ENCODE assay signal across 1 cellular context in the genomic region with DNA sequence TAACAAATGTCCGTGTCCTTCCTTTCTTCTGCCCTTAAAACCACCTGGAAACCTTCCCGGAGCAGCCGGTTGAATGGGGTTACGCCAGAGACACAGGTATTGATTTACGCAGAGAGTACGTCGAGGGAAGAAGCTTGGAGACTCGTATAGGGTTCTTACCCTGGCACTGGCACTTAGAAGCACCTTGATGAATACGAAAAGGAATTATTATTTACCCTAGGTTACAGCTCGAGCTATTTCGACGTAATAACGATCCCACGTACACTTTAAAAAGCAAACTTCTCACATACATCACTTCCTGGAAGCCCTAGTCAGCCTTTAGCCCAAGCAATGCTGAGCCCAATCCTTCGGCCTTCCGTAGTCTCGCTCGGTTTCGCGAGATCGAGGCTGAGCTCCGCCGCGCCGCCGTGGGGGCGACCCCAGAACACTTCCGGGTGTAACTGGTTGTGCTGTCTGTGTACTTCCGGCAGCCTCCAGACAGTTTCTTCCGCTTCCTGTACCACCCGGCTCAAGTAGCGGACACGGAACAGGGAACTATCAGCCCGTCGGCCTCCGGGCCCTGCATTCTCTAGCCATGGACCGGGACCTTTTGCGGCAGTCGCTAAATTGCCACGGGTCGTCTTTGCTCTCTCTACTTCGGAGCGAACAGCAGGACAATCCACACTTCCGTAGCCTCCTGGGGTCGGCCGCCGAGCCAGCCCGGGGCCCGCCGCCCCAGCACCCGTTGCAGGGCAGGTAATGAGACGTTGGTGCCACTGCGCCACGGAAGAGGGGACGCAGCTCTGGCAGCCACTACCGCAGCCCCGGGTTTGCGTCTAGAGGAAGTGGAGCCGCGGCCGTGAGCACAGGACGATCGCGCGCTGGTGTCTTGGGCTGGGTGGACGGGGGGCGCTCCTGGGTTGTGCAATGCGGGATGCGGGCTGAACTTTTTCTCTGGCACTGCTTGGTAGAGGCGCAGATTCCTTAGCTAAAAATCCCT.
TF ChIP-seq lines count a peak whose summit lies in the region.

A gene with protein sequence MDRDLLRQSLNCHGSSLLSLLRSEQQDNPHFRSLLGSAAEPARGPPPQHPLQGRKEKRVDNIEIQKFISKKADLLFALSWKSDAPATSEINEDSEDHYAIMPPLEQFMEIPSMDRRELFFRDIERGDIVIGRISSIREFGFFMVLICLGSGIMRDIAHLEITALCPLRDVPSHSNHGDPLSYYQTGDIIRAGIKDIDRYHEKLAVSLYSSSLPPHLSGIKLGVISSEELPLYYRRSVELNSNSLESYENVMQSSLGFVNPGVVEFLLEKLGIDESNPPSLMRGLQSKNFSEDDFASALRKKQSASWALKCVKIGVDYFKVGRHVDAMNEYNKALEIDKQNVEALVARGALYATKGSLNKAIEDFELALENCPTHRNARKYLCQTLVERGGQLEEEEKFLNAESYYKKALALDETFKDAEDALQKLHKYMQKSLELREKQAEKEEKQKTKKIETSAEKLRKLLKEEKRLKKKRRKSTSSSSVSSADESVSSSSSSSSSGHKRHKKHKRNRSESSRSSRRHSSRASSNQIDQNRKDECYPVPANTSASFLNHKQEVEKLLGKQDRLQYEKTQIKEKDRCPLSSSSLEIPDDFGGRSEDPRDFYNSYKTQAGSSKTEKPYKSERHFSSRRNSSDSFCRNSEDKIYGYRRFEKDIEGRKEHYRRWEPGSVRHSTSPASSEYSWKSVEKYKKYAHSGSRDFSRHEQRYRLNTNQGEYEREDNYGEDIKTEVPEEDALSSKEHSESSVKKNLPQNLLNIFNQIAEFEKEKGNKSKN (plus strand): TSS at position 476 of the 979 bp plus-strand sequence. CDS start 99 bp downstream, at position 575.

TF ChIP-seq in HepG2, 621 proteins besides CTCF, POLR2A, EP300 and RAD21 (continued from another document and continues in another):
- TF ChIP-seq, protein P1, sequence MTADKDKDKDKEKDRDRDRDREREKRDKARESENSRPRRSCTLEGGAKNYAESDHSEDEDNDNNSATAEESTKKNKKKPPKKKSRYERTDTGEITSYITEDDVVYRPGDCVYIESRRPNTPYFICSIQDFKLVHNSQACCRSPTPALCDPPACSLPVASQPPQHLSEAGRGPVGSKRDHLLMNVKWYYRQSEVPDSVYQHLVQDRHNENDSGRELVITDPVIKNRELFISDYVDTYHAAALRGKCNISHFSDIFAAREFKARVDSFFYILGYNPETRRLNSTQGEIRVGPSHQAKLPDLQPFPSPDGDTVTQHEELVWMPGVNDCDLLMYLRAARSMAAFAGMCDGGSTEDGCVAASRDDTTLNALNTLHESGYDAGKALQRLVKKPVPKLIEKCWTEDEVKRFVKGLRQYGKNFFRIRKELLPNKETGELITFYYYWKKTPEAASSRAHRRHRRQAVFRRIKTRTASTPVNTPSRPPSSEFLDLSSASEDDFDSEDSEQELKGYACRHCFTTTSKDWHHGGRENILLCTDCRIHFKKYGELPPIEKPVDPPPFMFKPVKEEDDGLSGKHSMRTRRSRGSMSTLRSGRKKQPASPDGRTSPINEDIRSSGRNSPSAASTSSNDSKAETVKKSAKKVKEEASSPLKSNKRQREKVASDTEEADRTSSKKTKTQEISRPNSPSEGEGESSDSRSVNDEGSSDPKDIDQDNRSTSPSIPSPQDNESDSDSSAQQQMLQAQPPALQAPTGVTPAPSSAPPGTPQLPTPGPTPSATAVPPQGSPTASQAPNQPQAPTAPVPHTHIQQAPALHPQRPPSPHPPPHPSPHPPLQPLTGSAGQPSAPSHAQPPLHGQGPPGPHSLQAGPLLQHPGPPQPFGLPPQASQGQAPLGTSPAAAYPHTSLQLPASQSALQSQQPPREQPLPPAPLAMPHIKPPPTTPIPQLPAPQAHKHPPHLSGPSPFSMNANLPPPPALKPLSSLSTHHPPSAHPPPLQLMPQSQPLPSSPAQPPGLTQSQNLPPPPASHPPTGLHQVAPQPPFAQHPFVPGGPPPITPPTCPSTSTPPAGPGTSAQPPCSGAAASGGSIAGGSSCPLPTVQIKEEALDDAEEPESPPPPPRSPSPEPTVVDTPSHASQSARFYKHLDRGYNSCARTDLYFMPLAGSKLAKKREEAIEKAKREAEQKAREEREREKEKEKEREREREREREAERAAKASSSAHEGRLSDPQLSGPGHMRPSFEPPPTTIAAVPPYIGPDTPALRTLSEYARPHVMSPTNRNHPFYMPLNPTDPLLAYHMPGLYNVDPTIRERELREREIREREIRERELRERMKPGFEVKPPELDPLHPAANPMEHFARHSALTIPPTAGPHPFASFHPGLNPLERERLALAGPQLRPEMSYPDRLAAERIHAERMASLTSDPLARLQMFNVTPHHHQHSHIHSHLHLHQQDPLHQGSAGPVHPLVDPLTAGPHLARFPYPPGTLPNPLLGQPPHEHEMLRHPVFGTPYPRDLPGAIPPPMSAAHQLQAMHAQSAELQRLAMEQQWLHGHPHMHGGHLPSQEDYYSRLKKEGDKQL (CRISPR knock-in tag; IDR thresholded peaks at IDR 0.05; ENCODE audit: low read depth) = no peak
- TF ChIP-seq, protein P2, sequence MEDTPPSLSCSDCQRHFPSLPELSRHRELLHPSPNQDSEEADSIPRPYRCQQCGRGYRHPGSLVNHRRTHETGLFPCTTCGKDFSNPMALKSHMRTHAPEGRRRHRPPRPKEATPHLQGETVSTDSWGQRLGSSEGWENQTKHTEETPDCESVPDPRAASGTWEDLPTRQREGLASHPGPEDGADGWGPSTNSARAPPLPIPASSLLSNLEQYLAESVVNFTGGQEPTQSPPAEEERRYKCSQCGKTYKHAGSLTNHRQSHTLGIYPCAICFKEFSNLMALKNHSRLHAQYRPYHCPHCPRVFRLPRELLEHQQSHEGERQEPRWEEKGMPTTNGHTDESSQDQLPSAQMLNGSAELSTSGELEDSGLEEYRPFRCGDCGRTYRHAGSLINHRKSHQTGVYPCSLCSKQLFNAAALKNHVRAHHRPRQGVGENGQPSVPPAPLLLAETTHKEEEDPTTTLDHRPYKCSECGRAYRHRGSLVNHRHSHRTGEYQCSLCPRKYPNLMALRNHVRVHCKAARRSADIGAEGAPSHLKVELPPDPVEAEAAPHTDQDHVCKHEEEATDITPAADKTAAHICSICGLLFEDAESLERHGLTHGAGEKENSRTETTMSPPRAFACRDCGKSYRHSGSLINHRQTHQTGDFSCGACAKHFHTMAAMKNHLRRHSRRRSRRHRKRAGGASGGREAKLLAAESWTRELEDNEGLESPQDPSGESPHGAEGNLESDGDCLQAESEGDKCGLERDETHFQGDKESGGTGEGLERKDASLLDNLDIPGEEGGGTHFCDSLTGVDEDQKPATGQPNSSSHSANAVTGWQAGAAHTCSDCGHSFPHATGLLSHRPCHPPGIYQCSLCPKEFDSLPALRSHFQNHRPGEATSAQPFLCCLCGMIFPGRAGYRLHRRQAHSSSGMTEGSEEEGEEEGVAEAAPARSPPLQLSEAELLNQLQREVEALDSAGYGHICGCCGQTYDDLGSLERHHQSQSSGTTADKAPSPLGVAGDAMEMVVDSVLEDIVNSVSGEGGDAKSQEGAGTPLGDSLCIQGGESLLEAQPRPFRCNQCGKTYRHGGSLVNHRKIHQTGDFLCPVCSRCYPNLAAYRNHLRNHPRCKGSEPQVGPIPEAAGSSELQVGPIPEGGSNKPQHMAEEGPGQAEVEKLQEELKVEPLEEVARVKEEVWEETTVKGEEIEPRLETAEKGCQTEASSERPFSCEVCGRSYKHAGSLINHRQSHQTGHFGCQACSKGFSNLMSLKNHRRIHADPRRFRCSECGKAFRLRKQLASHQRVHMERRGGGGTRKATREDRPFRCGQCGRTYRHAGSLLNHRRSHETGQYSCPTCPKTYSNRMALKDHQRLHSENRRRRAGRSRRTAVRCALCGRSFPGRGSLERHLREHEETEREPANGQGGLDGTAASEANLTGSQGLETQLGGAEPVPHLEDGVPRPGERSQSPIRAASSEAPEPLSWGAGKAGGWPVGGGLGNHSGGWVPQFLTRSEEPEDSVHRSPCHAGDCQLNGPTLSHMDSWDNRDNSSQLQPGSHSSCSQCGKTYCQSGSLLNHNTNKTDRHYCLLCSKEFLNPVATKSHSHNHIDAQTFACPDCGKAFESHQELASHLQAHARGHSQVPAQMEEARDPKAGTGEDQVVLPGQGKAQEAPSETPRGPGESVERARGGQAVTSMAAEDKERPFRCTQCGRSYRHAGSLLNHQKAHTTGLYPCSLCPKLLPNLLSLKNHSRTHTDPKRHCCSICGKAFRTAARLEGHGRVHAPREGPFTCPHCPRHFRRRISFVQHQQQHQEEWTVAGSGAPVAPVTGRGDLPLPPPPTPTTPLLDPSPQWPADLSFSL (CRISPR knock-in tag; IDR thresholded peaks at IDR 0.05) = no peak
- TF ChIP-seq ZNF570 (CRISPR knock-in tag; IDR thresholded peaks at IDR 0.05; ENCODE audit: borderline replicate concordance) = no peak
- TF ChIP-seq, protein P3, sequence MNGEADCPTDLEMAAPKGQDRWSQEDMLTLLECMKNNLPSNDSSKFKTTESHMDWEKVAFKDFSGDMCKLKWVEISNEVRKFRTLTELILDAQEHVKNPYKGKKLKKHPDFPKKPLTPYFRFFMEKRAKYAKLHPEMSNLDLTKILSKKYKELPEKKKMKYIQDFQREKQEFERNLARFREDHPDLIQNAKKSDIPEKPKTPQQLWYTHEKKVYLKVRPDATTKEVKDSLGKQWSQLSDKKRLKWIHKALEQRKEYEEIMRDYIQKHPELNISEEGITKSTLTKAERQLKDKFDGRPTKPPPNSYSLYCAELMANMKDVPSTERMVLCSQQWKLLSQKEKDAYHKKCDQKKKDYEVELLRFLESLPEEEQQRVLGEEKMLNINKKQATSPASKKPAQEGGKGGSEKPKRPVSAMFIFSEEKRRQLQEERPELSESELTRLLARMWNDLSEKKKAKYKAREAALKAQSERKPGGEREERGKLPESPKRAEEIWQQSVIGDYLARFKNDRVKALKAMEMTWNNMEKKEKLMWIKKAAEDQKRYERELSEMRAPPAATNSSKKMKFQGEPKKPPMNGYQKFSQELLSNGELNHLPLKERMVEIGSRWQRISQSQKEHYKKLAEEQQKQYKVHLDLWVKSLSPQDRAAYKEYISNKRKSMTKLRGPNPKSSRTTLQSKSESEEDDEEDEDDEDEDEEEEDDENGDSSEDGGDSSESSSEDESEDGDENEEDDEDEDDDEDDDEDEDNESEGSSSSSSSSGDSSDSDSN (CRISPR knock-in tag; IDR thresholded peaks at IDR 0.05) = peak; percentile 96
- TF ChIP-seq SIN3B (IDR thresholded peaks at IDR 0.05; ENCODE audit: low read length) = no peak; the same call in 1 of the 2 replicates
- TF ChIP-seq SOX13 (IDR thresholded peaks at IDR 0.05) = no peak; the same call in 1 of the 2 replicates
- peak in 1 of 2 experiments; percentile 39; a peak in 1 of 4 replicates for TF ChIP-seq SOX13 (CRISPR knock-in tag; conservative IDR thresholded peaks at IDR 0.05 in 1 of 2, IDR thresholded peaks at IDR 0.05 in 1 of 2)
- TF ChIP-seq ZNF605 (CRISPR knock-in tag; IDR thresholded peaks at IDR 0.05) = peak; percentile 89
- no peak for TF ChIP-seq ZNF260 (CRISPR knock-in tag; IDR thresholded peaks at IDR 0.05; ENCODE audit: borderline replicate concordance, low read depth)
- TF ChIP-seq ZNF543 (CRISPR knock-in tag; IDR thresholded peaks at IDR 0.05) = no peak
- TF ChIP-seq ZNF354B (CRISPR knock-in tag; IDR thresholded peaks at IDR 0.05) = 0 out of 2 replicates have a peak, but pooled peaks have one; percentile 55
- TF ChIP-seq ZNF772 (CRISPR knock-in tag; IDR thresholded peaks at IDR 0.05) = peak; percentile 81
- TF ChIP-seq MED8 (CRISPR knock-in tag; IDR thresholded peaks at IDR 0.05; ENCODE audit: insufficient replicate concordance) = no peak
- no peak for TF ChIP-seq NR2F6 (IDR thresholded peaks at IDR 0.05)
- peak; percentile 43; the same call in 1 of the 2 replicates for TF ChIP-seq NR2F6 (CRISPR knock-in tag; IDR thresholded peaks at IDR 0.05)
- no peak; the same call in 1 of the 2 replicates for TF ChIP-seq NRL (CRISPR knock-in tag; IDR thresholded peaks at IDR 0.05; ENCODE audit: borderline replicate concordance)
- TF ChIP-seq TAF1 (CRISPR knock-in tag; IDR thresholded peaks at IDR 0.05) = peak; percentile 82
- no peak for TF ChIP-seq NFE2 (CRISPR knock-in tag; IDR thresholded peaks at IDR 0.05)
- TF ChIP-seq, protein P4, sequence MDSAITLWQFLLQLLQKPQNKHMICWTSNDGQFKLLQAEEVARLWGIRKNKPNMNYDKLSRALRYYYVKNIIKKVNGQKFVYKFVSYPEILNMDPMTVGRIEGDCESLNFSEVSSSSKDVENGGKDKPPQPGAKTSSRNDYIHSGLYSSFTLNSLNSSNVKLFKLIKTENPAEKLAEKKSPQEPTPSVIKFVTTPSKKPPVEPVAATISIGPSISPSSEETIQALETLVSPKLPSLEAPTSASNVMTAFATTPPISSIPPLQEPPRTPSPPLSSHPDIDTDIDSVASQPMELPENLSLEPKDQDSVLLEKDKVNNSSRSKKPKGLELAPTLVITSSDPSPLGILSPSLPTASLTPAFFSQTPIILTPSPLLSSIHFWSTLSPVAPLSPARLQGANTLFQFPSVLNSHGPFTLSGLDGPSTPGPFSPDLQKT (CRISPR knock-in tag; IDR thresholded peaks at IDR 0.05; ENCODE audit: borderline replicate concordance) = no peak
- TF ChIP-seq, protein P5, sequence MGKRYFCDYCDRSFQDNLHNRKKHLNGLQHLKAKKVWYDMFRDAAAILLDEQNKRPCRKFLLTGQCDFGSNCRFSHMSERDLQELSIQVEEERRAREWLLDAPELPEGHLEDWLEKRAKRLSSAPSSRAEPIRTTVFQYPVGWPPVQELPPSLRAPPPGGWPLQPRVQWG (CRISPR knock-in tag; IDR thresholded peaks at IDR 0.05; ENCODE audit: borderline replicate concordance, low read depth) = no peak
- peak; percentile 99 for TF ChIP-seq NR2C2 (CRISPR knock-in tag; IDR thresholded peaks at IDR 0.05; ENCODE audit: borderline replicate concordance)
- TF ChIP-seq CAMTA2 (CRISPR knock-in tag; IDR thresholded peaks at IDR 0.05; ENCODE audit: borderline replicate concordance) = no peak
- peak; percentile 61 for TF ChIP-seq MED1 (CRISPR knock-in tag; IDR thresholded peaks at IDR 0.05)
- peak; percentile 36; the same call in 1 of the 2 replicates for TF ChIP-seq KLF12 (CRISPR knock-in tag; IDR thresholded peaks at IDR 0.05; ENCODE audit: borderline replicate concordance)
- TF ChIP-seq KAT2B (IDR thresholded peaks at IDR 0.05; ENCODE audit: borderline replicate concordance, low read depth, low read length) = no peak
- TF ChIP-seq SMAD1 (CRISPR knock-in tag; IDR thresholded peaks at IDR 0.05; ENCODE audit: borderline replicate concordance, low read depth) = 0 out of 2 replicates have a peak, but pooled peaks have one; percentile 81
